20 cellular contexts compared by ENCODE assay signal in genomic region chr4:106763044-106763443, GRCh38.
DNase-seq lines count a peak whose midpoint lies in the region; ATAC-seq and TF ChIP-seq lines count a peak whose summit lies in the region.
"Had no signal": no experiment of that assay in that cellular context is flagged by ENCODE, and none has a peak within 500 bp of the region (broad histone marks: within the 10 kb centered on the region; RNA-seq: fewer than 3 reads in every experiment).

No MANE protein-coding gene starts in this region.

- no peaks in the 10 kb centered on the region for H3K4me1 Mint-ChIP-seq in WTC11
- H3K4me1 Mint-ChIP-seq: activated naive CD8-positive, alpha-beta T cell treated with anti-CD3 and anti-CD28 coated beads, Interleukin-2, amount 50 U/mL, for 24 hours had no signal

- H3K9me3 Mint-ChIP-seq in WTC11, result no peaks in the 10 kb centered on the region
- H3K9me3 Mint-ChIP-seq: activated naive CD8-positive, alpha-beta T cell treated with anti-CD3 and anti-CD28 coated beads, Interleukin-2, amount 50 U/mL, for 24 hours; activated T-cell treated with anti-CD3 and anti-CD28 coated beads, Interleukin-2, amount 50 U/mL, for 24 hours; dendritic cell treated with granulocyte-macrophage colony-stimulating factor and Interleukin-4, amounts not matched to agents 40 ng/mL and 50 ng/mL, for 4 days had no signal

- H3K27me3 Mint-ChIP-seq in WTC11 (ENCODE audit: low read depth), result no peaks in the 10 kb centered on the region
- H3K27me3 Mint-ChIP-seq: activated naive CD8-positive, alpha-beta T cell treated with anti-CD3 and anti-CD28 coated beads, Interleukin-2, amount 50 U/mL, for 24 hours; activated T-cell treated with anti-CD3 and anti-CD28 coated beads, Interleukin-2, amount 50 U/mL, for 24 hours; dendritic cell treated with granulocyte-macrophage colony-stimulating factor and Interleukin-4, amounts not matched to agents 40 ng/mL and 50 ng/mL, for 4 days had no signal

- H3K36me3 Mint-ChIP-seq in WTC11, result no peaks in the 10 kb centered on the region

- POLR2A ChIA-PET in WTC11 (lab: Charles Lee), result no interaction called here

- CTCF ChIA-PET in WTC11 (lab: Charles Lee), result no interaction called here

- no peak overlapping the region for H3K4me3 Mint-ChIP-seq in WTC11
- H3K4me3 Mint-ChIP-seq: activated naive CD8-positive, alpha-beta T cell treated with anti-CD3 and anti-CD28 coated beads, Interleukin-2, amount 50 U/mL, for 24 hours; activated T-cell treated with anti-CD3 and anti-CD28 coated beads, Interleukin-2, amount 50 U/mL, for 24 hours; dendritic cell treated with granulocyte-macrophage colony-stimulating factor and Interleukin-4, amounts not matched to agents 40 ng/mL and 50 ng/mL, for 4 days had no signal

- peak; percentile 86 for ATAC-seq in WTC11
- no peak for ATAC-seq in GM18868 (IDR thresholded peaks at IDR 0.05; ENCODE audit: unreplicated experiment)
- ATAC-seq: activated naive CD8-positive, alpha-beta T cell treated with anti-CD3 and anti-CD28 coated beads, Interleukin-2, amount 50 U/mL, for 24 hours; gastroesophageal sphincter; pancreas had no signal

- H3K27ac Mint-ChIP-seq in WTC11, result no peak overlapping the region
- H3K27ac Mint-ChIP-seq: activated naive CD8-positive, alpha-beta T cell treated with anti-CD3 and anti-CD28 coated beads, Interleukin-2, amount 50 U/mL, for 24 hours; activated T-cell treated with anti-CD3 and anti-CD28 coated beads, Interleukin-2, amount 50 U/mL, for 24 hours; dendritic cell treated with granulocyte-macrophage colony-stimulating factor and Interleukin-4, amounts not matched to agents 40 ng/mL and 50 ng/mL, for 4 days had no signal

- H3K4me3 ChIP-seq in fibroblast of pulmonary artery (replicated peaks; ENCODE audit: low read depth, low read length), result no peak overlapping the region
- H3K4me3 ChIP-seq: gastroesophageal sphincter, pancreas had no signal

- no peak for TF ChIP-seq CTCF in WTC11 (IDR thresholded peaks at IDR 0.05)
- no peak for TF ChIP-seq CTCF in fibroblast of pulmonary artery (IDR thresholded peaks at IDR 0.05; ENCODE audit: low read length, missing control alignments)

- intact Hi-C loops in posterior vena cava (cut with DNase I), result no loop called here

- DNase-seq in NCI-H82 (lab: John Stamatoyannopoulos, UW), result peak; percentile 28
- no peak for DNase-seq in NCI-H82 treated with DMSO at 0.1 percent for 48 hours (lab: John Stamatoyannopoulos, UW; ENCODE audit: unreplicated experiment)
- no peak for DNase-seq in WTC11 (ENCODE audit: low spot score)
- DNase-seq in fibroblast of pulmonary artery (ENCODE audit: low read depth), result peak; percentile 9
- peak; percentile 36 for DNase-seq in smooth muscle cell of the brain vasculature (ENCODE audit: low read depth, low spot score)
- DNase-seq in posterior vena cava (ENCODE audit: low spot score), result no peak
- DNase-seq in UCSD-AML1 (lab: John Stamatoyannopoulos, UW; ENCODE audit: unreplicated experiment), result no peak
- DNase-seq: activated CD4-positive, alpha-beta T cell treated with anti-CD3 and anti-CD28 coated beads for 4 hours; activated naive CD8-positive, alpha-beta T cell treated with anti-CD3 and anti-CD28 coated beads, Interleukin-2, amount 50 U/mL, for 24 hours; activated T-cell treated with anti-CD3 and anti-CD28 coated beads, Interleukin-2, amount 50 U/mL, for 24 hours; Calu3; IMR-90; midbrain; NCI-H1092; NCI-H526 treated with DMSO at 0.1 percent for 48 hours; pancreas; stimulated activated CD4-positive, alpha-beta T cell treated with anti-CD3 and anti-CD28 coated beads, Interleukin-15, amount 100 ng/mL, for 24 hours had no signal

TF ChIP-seq in WTC11, 78 proteins besides CTCF, POLR2A, EP300 and RAD21:
- TF ChIP-seq RELA (CRISPR knock-in tag; IDR thresholded peaks at IDR 0.05; ENCODE audit: borderline replicate concordance), result no peak
- no peak for TF ChIP-seq CREB1 (CRISPR knock-in tag; IDR thresholded peaks at IDR 0.05)

Comparison
In these comparisons a context has a peak if more than half of its experiments do, and no peak if none do; other contexts are left out.
1. DNase-seq: peak in NCI-H82 (single experiment), fibroblast of pulmonary artery (single experiment) and smooth muscle cell of the brain vasculature (single experiment); none in NCI-H82 treated with DMSO at 0.1 percent for 48 hours (single experiment), WTC11 (single experiment), posterior vena cava (single experiment) and UCSD-AML1 (single experiment).